Comparison of ENCODE assay signal across 15 cellular contexts in genomic region chr7:104642551-104642950, GRCh38.
DNase-seq lines count a peak whose midpoint lies in the region; TF ChIP-seq lines count a peak whose summit lies in the region.
"Had no signal": no experiment of that assay in that cellular context is flagged by ENCODE, and none has a peak within 500 bp of the region (broad histone marks: within the 10 kb centered on the region; RNA-seq: fewer than 3 reads in every experiment).

No MANE protein-coding gene starts in this region.

- peak overlapping the region; percentile 2 for H3K4me3 Mint-ChIP-seq in glutamatergic neuron (ENCODE audit: unreplicated experiment)
- H3K4me3 Mint-ChIP-seq: CD4-positive, alpha-beta T cell; HFFc6 had no signal

- H3K27me3 ChIP-seq in BE2C: no peaks in the 10 kb centered on the region

- peaks cover 6% of the 10 kb centered on the region for H3K9me3 Mint-ChIP-seq in glutamatergic neuron (ENCODE audit: unreplicated experiment)
- H3K9me3 Mint-ChIP-seq: CD4-positive, alpha-beta T cell had no signal

- DNase-seq in BE2C (peak; percentile 40), NCI-H1694 (lab: John Stamatoyannopoulos, UW) (peak; percentile 43), NCI-H524 treated with DMSO at 0.1 percent for 48 hours (lab: John Stamatoyannopoulos, UW) (peak; percentile 63), glutamatergic neuron (peak; percentile 61), OCI-M1 (lab: John Stamatoyannopoulos, UW) (no peak), islet precursor cell (no peak)
- DNase-seq in activated CD4-positive, CD25-positive, alpha-beta regulatory T cell treated with anti-CD3 and anti-CD28 coated beads, Interleukin-2, amount 50 U/mL, for 72 hours: no peak
- DNase-seq: ACHN; C1 segment of cervical spinal cord; Calu3; CD4-positive, alpha-beta T cell; DMS53; GF-D8; HCEC 1CT; HFFc6 had no signal

- no peaks in the 10 kb centered on the region for H3K9me3 ChIP-seq in BE2C

- H3K4me3 ChIP-seq in BE2C (ENCODE audit: low read depth, low read length): no peak overlapping the region

- peaks cover 4% of the 10 kb centered on the region for H3K27me3 Mint-ChIP-seq in glutamatergic neuron (ENCODE audit: unreplicated experiment)

- no peaks in the 10 kb centered on the region for H3K36me3 Mint-ChIP-seq in glutamatergic neuron (ENCODE audit: unreplicated experiment)

- no peaks in the 10 kb centered on the region for H3K36me3 ChIP-seq in BE2C

- H3K4me1 Mint-ChIP-seq in glutamatergic neuron (ENCODE audit: low read depth, unreplicated experiment): peaks cover 15% of the 10 kb centered on the region

- no peaks in the 10 kb centered on the region; the same call in 1 of the 2 replicates for H3K4me1 ChIP-seq in BE2C

- no peak for TF ChIP-seq CTCF in BE2C (IDR thresholded peaks at IDR 0.05; ENCODE audit: low read depth, low read length)
- no peak for TF ChIP-seq CTCF in glutamatergic neuron (IDR thresholded peaks at IDR 0.05; ENCODE audit: partially characterized antibody, unreplicated experiment)

- H3K27ac Mint-ChIP-seq in glutamatergic neuron (ENCODE audit: unreplicated experiment): peak overlapping the region; percentile 62
- H3K27ac Mint-ChIP-seq: CD4-positive, alpha-beta T cell; HFFc6 had no signal

Comparison
In these comparisons a context has a peak if more than half of its experiments do, and no peak if none do; other contexts are left out.
1. DNase-seq: peak in BE2C (single experiment), NCI-H1694 (single experiment), NCI-H524 treated with DMSO at 0.1 percent for 48 hours (single experiment) and glutamatergic neuron (single experiment); none in OCI-M1 (single experiment), islet precursor cell (single experiment) and activated CD4-positive, CD25-positive, alpha-beta regulatory T cell treated with anti-CD3 and anti-CD28 coated beads, Interleukin-2, amount 50 U/mL, for 72 hours (single experiment).